ENCODE assay signal across 7 cellular contexts in genomic region chr11:62705401-62705800, GRCh38. TPM values are rescaled to one million over a fixed set of nuclear protein-coding genes. Genes with fewer than 3 reads are reported as not detected.
DNase-seq lines count a peak whose midpoint lies in the region; ATAC-seq and TF ChIP-seq lines count a peak whose summit lies in the region.

No MANE protein-coding gene starts in this region.

- peak overlapping the region; percentile 84 for H3K4me3 ChIP-seq in OCI-LY3 (ENCODE audit: low read length)

- DNase-seq in H4 (ENCODE audit: low spot score) (peak; percentile 28), ecto neural progenitor cell (ENCODE audit: low spot score) (peak; percentile 50), HK-2 (ENCODE audit: unreplicated experiment) (no peak), NCI-H774 (lab: John Stamatoyannopoulos, UW) (no peak)

- no peak for TF ChIP-seq CTCF in OCI-LY3 (IDR thresholded peaks at IDR 0.05; ENCODE audit: low read depth, low read length)
- TF ChIP-seq CTCF in nephron (IDR thresholded peaks at IDR 0.05; ENCODE audit: unreplicated experiment in 3 of 3) = no peak

- H3K79me2 ChIP-seq in OCI-LY3 (ENCODE audit: low read length) = peaks cover 10% of the 10 kb centered on the region

- ATAC-seq in GM21528 (IDR thresholded peaks at IDR 0.05; ENCODE audit: low FRiP score, unreplicated experiment) = no peak

- peaks cover 38% of the 10 kb centered on the region for H3K4me1 ChIP-seq in OCI-LY3 (ENCODE audit: low read length)

- no peaks in the 10 kb centered on the region for H3K9me3 ChIP-seq in OCI-LY3 (ENCODE audit: insufficient read depth, low read length)

- no peaks in the 10 kb centered on the region for H3K27me3 ChIP-seq in OCI-LY3 (ENCODE audit: low read depth, low read length)

- peak overlapping the region; percentile 40 for H3K27ac ChIP-seq in OCI-LY3 (ENCODE audit: low read length)

- peak overlapping the region; percentile 88 to 97 (median 89) for H3K27ac Mint-ChIP-seq in nephron

- peak overlapping the region; percentile 99 for H3K4me2 ChIP-seq in OCI-LY3 (ENCODE audit: low read length)

- H3K4me3 Mint-ChIP-seq in nephron = peak overlapping the region; percentile 83 to 93 (median 90)

- H3K4me1 Mint-ChIP-seq in nephron = peaks cover 39% of the 10 kb centered on the region

- no peak overlapping the region for H2AFZ ChIP-seq in OCI-LY3 (ENCODE audit: low read depth, low read length)

- H4K20me1 ChIP-seq in OCI-LY3 (ENCODE audit: insufficient read depth, low read length) = no peaks in the 10 kb centered on the region

- H3K9ac ChIP-seq in OCI-LY3 (ENCODE audit: low read length) = peak overlapping the region; percentile 76

- H3K27me3 Mint-ChIP-seq in nephron (ENCODE audit: low read depth) = no peaks in the 10 kb centered on the region

- peaks cover 50% of the 10 kb centered on the region for H3K36me3 ChIP-seq in OCI-LY3 (replicated peaks; ENCODE audit: low read depth, low read length)

- H3K36me3 Mint-ChIP-seq in nephron (ENCODE audit: low read depth) = peaks cover 26% of the 10 kb centered on the region

- H3K9me3 Mint-ChIP-seq in nephron = no peaks in the 10 kb centered on the region

RNA-seq across cellular contexts. Expression of gene BSCL2, which starts 1.8 kb away (rescaled TPM):
- total RNA-seq in H4 (2014; rRNA removed; shearing (Covaris generic)) = 128 TPM in 2 replicates

RNA-seq across cellular contexts. Expression of gene GNG3, which starts 2.1 kb away (rescaled TPM):
- total RNA-seq in H4 (2014; rRNA removed; shearing (Covaris generic)) = 0.41 TPM in 1 of 2 replicates, not detected in the other

RNA-seq across cellular contexts. Expression of gene LRRN4CL, which starts 16.1 kb away (rescaled TPM):
- total RNA-seq in H4 (2014; rRNA removed; shearing (Covaris generic)) = 0.14 TPM in 1 of 2 replicates, not detected in the other

RNA-seq across cellular contexts. Expression of gene HNRNPUL2, which starts 21.9 kb away (rescaled TPM):
- 4.7 and 5.0 TPM in 2 replicates for total RNA-seq in H4 (2014; rRNA removed; shearing (Covaris generic))

RNA-seq across cellular contexts. Expression of gene TTC9C, which starts 22.9 kb away (rescaled TPM):
- 35.0 and 46.9 TPM in 2 replicates for total RNA-seq in H4 (2014; rRNA removed; shearing (Covaris generic))

Comparison
In these comparisons a context has a peak if more than half of its experiments do, and no peak if none do; other contexts are left out.
1. DNase-seq: peak in H4 (single experiment) and ecto neural progenitor cell (single experiment); none in HK-2 (single experiment) and NCI-H774 (single experiment).